Comparison of ENCODE assay signal across 21 cellular contexts in the genomic region with DNA sequence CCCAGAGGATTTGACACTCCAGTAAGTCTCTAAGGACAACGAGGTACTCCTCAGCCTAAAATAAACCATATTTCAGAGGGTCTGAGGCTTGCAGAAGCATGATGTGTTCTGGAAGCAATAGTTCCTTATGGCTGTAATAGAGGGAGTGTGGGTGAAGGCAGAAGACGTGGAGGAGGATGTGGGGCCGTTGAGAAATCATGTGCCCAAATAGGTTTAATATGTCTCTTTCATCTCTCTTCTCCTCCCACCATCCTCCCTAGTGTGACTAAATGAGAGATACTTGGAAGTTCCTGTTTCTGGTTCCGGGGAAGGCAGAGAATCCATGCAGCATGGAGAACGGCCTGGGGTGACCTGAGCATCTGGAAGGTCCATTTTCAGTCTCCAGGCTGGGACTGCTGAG.
"Had no signal": no experiment of that assay in that cellular context is flagged by ENCODE, and none has a peak within 500 bp of the region (broad histone marks: within the 10 kb centered on the region; RNA-seq: fewer than 3 reads in every experiment).

No MANE protein-coding gene starts in this region.

- ATAC-seq: activated naive CD4-positive, alpha-beta T cell treated with anti-CD3 and anti-CD28 coated beads, Interleukin-2, amount 50 U/mL, for 72 hours; esophagus mucosa; naive thymus-derived CD4-positive, alpha-beta T cell; right lobe of liver; stimulated activated naive CD8-positive, alpha-beta T cell treated with anti-CD3 and anti-CD28 coated beads, Interleukin-15, amount 100 ng/mL, for 72 hours had no signal

- H3K4me1 ChIP-seq: adrenal gland, parathyroid adenoma, right lobe of liver, suprapubic skin had no signal

- H2AFZ ChIP-seq: parathyroid adenoma had no signal

- H3K36me3 ChIP-seq: adrenal gland, cardiac muscle cell, neutrophil, right lobe of liver, suprapubic skin had no signal

- DNase-seq: activated CD4-positive, alpha-beta T cell treated with anti-CD3 and anti-CD28 coated beads, Interleukin-2, amount 50 U/mL, for 1 hour; activated CD4-positive, CD25-positive, alpha-beta regulatory T cell treated with anti-CD3 and anti-CD28 coated beads, Interleukin-2, amount 50 U/mL, for 72 hours; activated CD8-positive, alpha-beta memory T cell treated with anti-CD3 and anti-CD28 coated beads for 24 hours; activated CD8-positive, alpha-beta memory T cell treated with anti-CD3 and anti-CD28 coated beads, Interleukin-2, amount 50 U/mL, for 48 hours; activated gamma-delta T cell treated with Interleukin-2 at 50 U/mL for 16 hours; activated T-cell treated with anti-CD3 and anti-CD28 coated beads, Interleukin-2, amount 50 U/mL, for 48 hours; adrenal gland; effector CD8-positive, alpha-beta T cell; mesenchymal stem cell; naive thymus-derived CD4-positive, alpha-beta T cell; right lobe of liver; small intestine; stimulated activated CD4-positive, alpha-beta T cell treated with anti-CD3 and anti-CD28 coated beads, Interleukin-4, amount 100 ng/mL, for 1 hour; stimulated activated naive CD8-positive, alpha-beta T cell treated with anti-CD3 and anti-CD28 coated beads, Interleukin-15, amount 100 ng/mL, for 72 hours had no signal

- H3K27me3 ChIP-seq: adrenal gland, cardiac muscle cell, neutrophil, right lobe of liver, suprapubic skin had no signal

- H3K4me3 ChIP-seq: adrenal gland, cardiac muscle cell, right lobe of liver, suprapubic skin had no signal

- H3K79me2 ChIP-seq: parathyroid adenoma had no signal

- H3K27ac ChIP-seq: adrenal gland, cardiac muscle cell, neutrophil, parathyroid adenoma, right lobe of liver, suprapubic skin, VCaP had no signal

- H3K9ac ChIP-seq: parathyroid adenoma had no signal

- H3K9me3 ChIP-seq: adrenal gland, neutrophil, right lobe of liver, suprapubic skin had no signal
